In the genomic region with DNA sequence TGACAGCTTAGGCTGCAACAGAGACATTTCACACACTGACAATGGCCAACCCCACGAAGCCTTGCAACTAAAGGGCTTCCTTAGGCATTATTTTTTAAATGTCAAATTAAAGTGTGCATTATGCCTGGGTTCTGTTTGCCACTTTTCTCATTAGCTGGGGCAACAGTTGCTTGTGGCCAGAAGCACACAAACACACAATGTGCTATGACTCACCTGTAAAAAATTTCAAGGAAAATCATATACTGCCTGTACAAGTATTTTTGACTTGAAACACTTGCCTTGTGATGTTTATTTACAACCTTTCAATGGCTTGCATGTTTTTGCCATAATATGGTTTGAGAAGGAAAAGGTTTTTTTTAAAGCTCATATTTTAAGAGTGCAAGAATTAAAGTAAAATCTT, we compare ENCODE assay signal across 11 cellular contexts. TPM values are rescaled to one million over a fixed set of nuclear protein-coding genes. Genes with fewer than 3 reads are reported as not detected.
DNase-seq lines count a peak whose midpoint lies in the region; ATAC-seq and TF ChIP-seq lines count a peak whose summit lies in the region.
"Had no signal": no experiment of that assay in that cellular context is flagged by ENCODE, and none has a peak within 500 bp of the region (broad histone marks: within the 10 kb centered on the region; RNA-seq: fewer than 3 reads in every experiment).

No MANE protein-coding gene starts in this region.

- no peak for TF ChIP-seq POLR2A in heart left ventricle (IDR thresholded peaks at IDR 0.05)

- H3K4me1 Mint-ChIP-seq in type B pancreatic cell (ENCODE audit: unreplicated experiment): no peaks in the 10 kb centered on the region

- peak overlapping the region in 10 of 12 donors; percentile 69 to 94 (median 90) for H3K4me3 ChIP-seq in heart left ventricle
- H3K4me3 ChIP-seq in kidney epithelial cell (ENCODE audit: low read depth, low read length): peak overlapping the region; percentile 85
- H3K4me3 ChIP-seq in effector memory CD4-positive, alpha-beta T cell (ENCODE audit: insufficient read depth, low read depth, low read length, poor library complexity, severe bottlenecking): no peak overlapping the region

- peaks cover 68% of the 10 kb centered on the region for H3K27me3 Mint-ChIP-seq in type B pancreatic cell

- peaks cover 4% of the 10 kb centered on the region for H3K36me3 Mint-ChIP-seq in type B pancreatic cell

- ATAC-seq in heart left ventricle (no peak), Right ventricle myocardium inferior (no peak), GM18909 (IDR thresholded peaks at IDR 0.05; ENCODE audit: poor library complexity, unreplicated experiment) (no peak)

- no peak for TF ChIP-seq CTCF in heart left ventricle (IDR thresholded peaks at IDR 0.05)
- TF ChIP-seq CTCF in kidney epithelial cell (IDR thresholded peaks at IDR 0.05; ENCODE audit: insufficient read depth, low read length, poor library complexity, severe bottlenecking): no peak
- no peak for TF ChIP-seq CTCF in type B pancreatic cell (conservative IDR thresholded peaks at IDR 0.05)

- DNase-seq in heart left ventricle (no peak), Right ventricle myocardium inferior (ENCODE audit: missing footprints) (no peak), astrocyte of the hippocampus (ENCODE audit: low read depth, low spot score) (peak; percentile 75), kidney epithelial cell (ENCODE audit: low read depth) (no peak), type B pancreatic cell (ENCODE audit: extremely low spot score, unreplicated experiment) (no peak), NK-92 (lab: John Stamatoyannopoulos, UW; ENCODE audit: unreplicated experiment) (no peak)
- DNase-seq in effector memory CD4-positive, alpha-beta T cell: no peak
- DNase-seq: activated T-cell treated with anti-CD3 and anti-CD28 coated beads, Interleukin-2, amount 50 U/mL, for 1 hour; sigmoid colon had no signal

- H3K36me3 ChIP-seq in heart left ventricle: peaks cover 0 to 25% (median 4%) of the 10 kb centered on the region in 9 donors
- H3K36me3 ChIP-seq in kidney epithelial cell (ENCODE audit: control insufficient read depth, insufficient read depth, low read length): peaks cover 4% of the 10 kb centered on the region
- H3K36me3 ChIP-seq in effector memory CD4-positive, alpha-beta T cell (ENCODE audit: control insufficient read depth, insufficient read depth, low read length): no peaks in the 10 kb centered on the region
- H3K36me3 ChIP-seq: BLaER1 treated with 17β-estradiol and CSF1 and Interleukin-3, amounts not matched to agents 10 nM and 100 nM; sigmoid colon had no signal

- peak overlapping the region; percentile 64 for H3K27ac Mint-ChIP-seq in type B pancreatic cell

- no peaks in the 10 kb centered on the region for H3K9me3 Mint-ChIP-seq in type B pancreatic cell

- H3K4me1 ChIP-seq in heart left ventricle: peaks cover 5 to 63% (median 31%) of the 10 kb centered on the region in 12 donors
- peaks cover 6% of the 10 kb centered on the region for H3K4me1 ChIP-seq in effector memory CD4-positive, alpha-beta T cell (ENCODE audit: control insufficient read depth, insufficient read depth, low read length, poor library complexity, severe bottlenecking)

- 48 to 71% (median 58%) methylated on average over 1 of the region's 1 CpG for WGBS in heart left ventricle, 4 donors

- H3K9me3 ChIP-seq in heart left ventricle: no peaks in the 10 kb centered on the region
- H3K9me3 ChIP-seq in effector memory CD4-positive, alpha-beta T cell (ENCODE audit: control insufficient read depth, low read length): no peaks in the 10 kb centered on the region
- H3K9me3 ChIP-seq: BLaER1 treated with 17β-estradiol and CSF1 and Interleukin-3, amounts not matched to agents 10 nM and 100 nM; sigmoid colon had no signal

- intact Hi-C loops in heart left ventricle (cut with DNase I) (loop anchor here in 2 of 10 donors (5.0 to 10.0 kb wide), 2 partner anchors 51 to 74 kb away; no protein-coding TSS in a partner anchor), Right ventricle myocardium inferior (cut with DNase I) (no loop called here)

- peak overlapping the region in 2 of 12 donors; percentile 17 to 91 for H3K27ac ChIP-seq in heart left ventricle
- H3K27ac ChIP-seq in effector memory CD4-positive, alpha-beta T cell (ENCODE audit: insufficient read depth, low read length, poor library complexity, severe bottlenecking): no peak overlapping the region
- H3K27ac ChIP-seq: BLaER1 treated with 17β-estradiol and CSF1 and Interleukin-3, amounts not matched to agents 10 nM and 100 nM had no signal

- H3K27me3 ChIP-seq in heart left ventricle: peaks cover 0 to 39% (median 0%) of the 10 kb centered on the region in 9 donors
- H3K27me3 ChIP-seq in kidney epithelial cell (ENCODE audit: control insufficient read depth, insufficient read depth, low read length): no peaks in the 10 kb centered on the region
- peaks cover 8% of the 10 kb centered on the region for H3K27me3 ChIP-seq in effector memory CD4-positive, alpha-beta T cell (replicated peaks; ENCODE audit: control insufficient read depth, insufficient read depth, low read length, poor library complexity, severe bottlenecking)
- H3K27me3 ChIP-seq: sigmoid colon had no signal

- H3K4me3 Mint-ChIP-seq in type B pancreatic cell: peak overlapping the region; percentile 89

RNA-seq across cellular contexts. Expression of a gene that starts 1.9 kb away (rescaled TPM):
- total RNA-seq in heart left ventricle (100 to 1,000 TPM in 1 of 9 donors, 10 to 100 TPM in 8; 58.4 to 116 (median 71.5) TPM), Right ventricle myocardium inferior (74.5 TPM), kidney epithelial cell (76.7 and 81.3 TPM in 2 replicates), type B pancreatic cell (ENCODE audit: low replicate concordance) (21.2 and 23.5 TPM in 2 replicates)
- 10 to 100 TPM; 23.9 to 27.8 TPM for polyA plus RNA-seq in heart left ventricle
